ENCODE assay signal across 8 cellular contexts in genomic region chr5:80711938-80712337, GRCh38. TPM values are rescaled to one million over a fixed set of nuclear protein-coding genes. Genes with fewer than 3 reads are reported as not detected.
DNase-seq lines count a peak whose midpoint lies in the region; TF ChIP-seq lines count a peak whose summit lies in the region.

No MANE protein-coding gene starts in this region.

- intact Hi-C loops in left ventricle myocardium inferior (cut with micrococcal nuclease): no loop called here

- TF ChIP-seq CTCF in VCaP (conservative IDR thresholded peaks at IDR 0.05): peak; percentile 71
- no peak for TF ChIP-seq CTCF in left ventricle myocardium inferior (IDR thresholded peaks at IDR 0.05; ENCODE audit: borderline replicate concordance)

- peaks cover 9% of the 10 kb centered on the region for H3K4me1 ChIP-seq in left ventricle myocardium inferior

- peaks cover 15% of the 10 kb centered on the region for H3K36me3 ChIP-seq in left ventricle myocardium inferior

- no peaks in the 10 kb centered on the region for H3K9me3 ChIP-seq in left ventricle myocardium inferior (replicated peaks)

- no peaks in the 10 kb centered on the region for H3K27me3 ChIP-seq in left ventricle myocardium inferior (ENCODE audit: low read depth)

- H3K27ac ChIP-seq in VCaP (no peak overlapping the region), left ventricle myocardium inferior (replicated peaks) (no peak overlapping the region)

- H3K4me3 ChIP-seq in left ventricle myocardium inferior: no peak overlapping the region

- DNase-seq in DMS 273 treated with DMSO at 0.1 percent for 48 hours (lab: John Stamatoyannopoulos, UW) (peak; percentile 6), HT1080 (ENCODE audit: low read depth) (peak; percentile 51), left kidney (ENCODE audit: low read depth, low spot score) (peak; percentile 57), CD1c-positive myeloid dendritic cell (ENCODE audit: extremely low spot score) (no peak), left ventricle myocardium inferior (no peak), NK-92 (lab: John Stamatoyannopoulos, UW; ENCODE audit: unreplicated experiment) (no peak), germinal center (ENCODE audit: low spot score) (no peak)

RNA-seq across cellular contexts. Expression of gene DHFR, which starts 57.2 kb away (rescaled TPM):
- total RNA-seq in HT1080 (2014; rRNA removed; shearing (Covaris generic)): 61.6 and 63.9 TPM in 2 replicates
- 92.1 and 105 TPM in 2 replicates for polyA plus RNA-seq in HT1080 (2015; cell fraction: cytosol; rRNA removed)
- polyA plus RNA-seq in HT1080 (2015; cell fraction: nucleus; rRNA removed): 65.8 and 75.3 TPM in 2 replicates
- total RNA-seq in left ventricle myocardium inferior: 8.4 TPM

RNA-seq across cellular contexts. Expression of gene MSH3, which starts 57.5 kb away (rescaled TPM):
- 8.6 and 12.0 TPM in 2 replicates for total RNA-seq in HT1080 (2014; rRNA removed; shearing (Covaris generic))
- 8.5 and 13.2 TPM in 2 replicates for polyA plus RNA-seq in HT1080 (2015; cell fraction: cytosol; rRNA removed)
- 12.4 and 15.9 TPM in 2 replicates for polyA plus RNA-seq in HT1080 (2015; cell fraction: nucleus; rRNA removed)
- total RNA-seq in left ventricle myocardium inferior: 11.0 TPM

Comparison
In these comparisons a context has a peak if more than half of its experiments do, and no peak if none do; other contexts are left out.
1. DNase-seq: peak in DMS 273 treated with DMSO at 0.1 percent for 48 hours (single experiment), HT1080 (single experiment) and left kidney (single experiment); none in CD1c-positive myeloid dendritic cell (single experiment), left ventricle myocardium inferior (single experiment), NK-92 (single experiment) and germinal center (single experiment).